ENCODE assay signal across 32 cellular contexts in the genomic region with DNA sequence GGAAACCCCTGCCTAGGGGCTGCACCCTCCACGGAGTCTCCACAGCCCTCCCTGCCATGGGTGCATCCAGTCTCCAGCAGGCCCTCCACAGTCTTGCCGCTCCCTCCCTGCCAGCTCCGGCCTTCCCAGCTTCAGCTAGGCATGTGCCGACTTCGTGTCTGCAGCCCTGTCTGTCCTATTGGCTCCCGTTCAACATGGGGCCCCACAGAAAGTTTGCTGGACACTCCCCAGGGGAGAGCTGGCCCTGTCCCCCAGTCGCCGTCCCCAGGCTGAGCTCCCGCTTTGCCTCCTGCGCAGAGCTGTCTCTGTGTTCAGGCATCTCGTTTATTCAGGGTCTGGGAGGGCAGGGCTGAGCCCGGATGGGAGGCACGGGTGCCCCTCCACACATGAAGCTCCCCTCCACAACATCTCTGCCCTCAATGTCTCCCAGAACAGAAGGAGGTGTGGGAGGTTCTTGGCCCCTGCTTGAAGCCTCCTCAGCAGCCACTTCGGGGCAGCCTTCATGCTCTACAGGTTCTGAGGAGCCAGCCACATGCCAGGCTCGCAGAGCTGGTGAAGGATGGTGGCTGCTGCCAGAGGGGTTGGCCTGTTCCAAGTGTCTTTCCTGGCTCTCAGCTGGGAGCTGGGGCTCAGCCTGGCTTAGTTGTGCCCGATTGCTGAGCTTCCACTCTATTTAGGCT.
DNase-seq lines count a peak whose midpoint lies in the region; ATAC-seq, FAIRE-seq and TF ChIP-seq lines count a peak whose summit lies in the region.
"Had no signal": no experiment of that assay in that cellular context is flagged by ENCODE, and none has a peak within 500 bp of the region (broad histone marks: within the 10 kb centered on the region; RNA-seq: fewer than 3 reads in every experiment).

No MANE protein-coding gene starts in this region.

- H3K9me3 ChIP-seq in IMR-90 (ENCODE audit: control insufficient read depth, insufficient read depth, low read length) (no peaks in the 10 kb centered on the region), H1 (ENCODE audit: insufficient read depth in 2 of 2, low read depth in 1 of 2, low read length in 1 of 2) (no peaks in the 10 kb centered on the region)
- H3K9me3 ChIP-seq: breast epithelium, esophagus muscularis mucosa, heart right ventricle, right lobe of liver, SJSA1, thoracic aorta, vagina had no signal

- no peak overlapping the region for H3K23ac ChIP-seq in IMR-90 (ENCODE audit: low read depth, low read length)
- no peak overlapping the region for H3K23ac ChIP-seq in H1 (ENCODE audit: insufficient read length)

- TF ChIP-seq EP300 in H1 (IDR thresholded peaks at IDR 0.05; ENCODE audit: borderline replicate concordance in 1 of 2, low read depth in 2 of 2, low read length in 2 of 2) = no peak

- POLR2A ChIA-PET in IMR-90 (lab: Charles Lee; ENCODE audit: unreplicated experiment) (no interaction called here), H1 (lab: Charles Lee; ENCODE audit: partially characterized antibody) (no interaction called here)

- no peak overlapping the region for H2AK9ac ChIP-seq in IMR-90 (replicated peaks; ENCODE audit: low read depth, low read length, poor library complexity)

- H3K27ac ChIP-seq in IMR-90 (ENCODE audit: insufficient read depth, low read length) (no peak overlapping the region), H1 (ENCODE audit: low read depth, low read length) (no peak overlapping the region)
- H3K27ac ChIP-seq: breast epithelium, esophagus muscularis mucosa, foreskin keratinocyte, heart right ventricle, right lobe of liver, SJSA1, thoracic aorta, vagina had no signal

- no peaks in the 10 kb centered on the region for H3K4me1 Mint-ChIP-seq in Calu3 (ENCODE audit: low read depth, unreplicated experiment)
- H3K4me1 Mint-ChIP-seq: activated CD4-positive, alpha-beta memory T cell treated with anti-CD3 and anti-CD28 coated beads, Interleukin-2, amount 10 ng/mL, durations not matched to agents 7 days and 5 days; activated T-helper 17 cell treated with anti-CD3 and anti-CD28 coated beads, Interleukin-2, amount 50 U/mL, for 72 hours; CD4-positive, alpha-beta memory T cell had no signal

- TF ChIP-seq RAD21 in IMR-90 (IDR thresholded peaks at IDR 0.05; ENCODE audit: low read length) (no peak), H1 (IDR thresholded peaks at IDR 0.05 in 1 of 2, conservative IDR thresholded peaks at IDR 0.05 in 1 of 2; ENCODE audit: low read depth in 2 of 2, low read length in 2 of 2) (no peak)

- H2AK5ac ChIP-seq in IMR-90 (ENCODE audit: low read depth, low read length) (no peak overlapping the region), H1 (ENCODE audit: low read depth, low read length) (no peak overlapping the region)

- no peaks in the 10 kb centered on the region for H3K23me2 ChIP-seq in H1 (ENCODE audit: low read depth, low read length)

- H2AFZ ChIP-seq in IMR-90 (replicated peaks; ENCODE audit: low read length, poor library complexity) (peak overlapping the region; percentile 23), H1 (ENCODE audit: low read length) (0 out of 2 replicates have a peak overlapping the region, but pooled peaks have one; percentile 48)

- H3K27me3 Mint-ChIP-seq in Calu3 (ENCODE audit: unreplicated experiment) = no peaks in the 10 kb centered on the region
- H3K27me3 Mint-ChIP-seq: activated CD4-positive, alpha-beta memory T cell treated with anti-CD3 and anti-CD28 coated beads, Interleukin-2, amount 10 ng/mL, durations not matched to agents 7 days and 5 days had no signal

- H4K91ac ChIP-seq in IMR-90 (ENCODE audit: insufficient read depth, low read depth, low read length) = no peak overlapping the region
- no peak overlapping the region for H4K91ac ChIP-seq in H1 (replicated peaks; ENCODE audit: insufficient read length, low read length)

- no peak for TF ChIP-seq CTCF in IMR-90 (conservative IDR thresholded peaks at IDR 0.05; ENCODE audit: low read depth, low read length)
- TF ChIP-seq CTCF in H1 (IDR thresholded peaks at IDR 0.05; ENCODE audit: control extremely low read depth in 1 of 3, insufficient read depth in 1 of 3, low read depth in 1 of 3, low read length in 3 of 3) = no peak
- TF ChIP-seq CTCF in Calu3 (IDR thresholded peaks at IDR 0.05; ENCODE audit: unreplicated experiment) = no peak

- intact Hi-C loops in left ventricle myocardium superior (cut with micrococcal nuclease) = no loop called here
- intact Hi-C loops in Right ventricle myocardium superior (cut with DNase I) = no loop called here
- intact Hi-C loops in IMR-90 (cut with micrococcal nuclease) = no loop called here
- intact Hi-C loops in Calu3 (cut with micrococcal nuclease; ENCODE audit: unreplicated experiment) = no loop called here

- no peak overlapping the region for H4K5ac ChIP-seq in IMR-90 (ENCODE audit: low read depth, low read length)
- H4K5ac ChIP-seq in H1 (ENCODE audit: insufficient read length, low read depth, low read length) = no peak overlapping the region

- no peaks in the 10 kb centered on the region for H3K4me1 ChIP-seq in IMR-90 (ENCODE audit: control insufficient read depth, insufficient read depth, low read length)
- H3K4me1 ChIP-seq in H1 (replicated peaks in 1 of 4; ENCODE audit: control insufficient read depth in 3 of 4, insufficient read depth in 4 of 4, low read length in 3 of 4) = peaks cover 0 to 29% (median 19%) of the 10 kb centered on the region in 4 experiments; a peak in 6 of 7 replicates
- H3K4me1 ChIP-seq: breast epithelium, esophagus muscularis mucosa, foreskin keratinocyte, right lobe of liver, SJSA1, vagina had no signal

- no peaks in the 10 kb centered on the region for H3K36me3 Mint-ChIP-seq in Calu3 (ENCODE audit: insufficient read depth, unreplicated experiment)
- H3K36me3 Mint-ChIP-seq: CD4-positive, alpha-beta memory T cell; stimulated activated memory B cell treated with anti-CD40 and anti-IgM and Interleukin-4, amounts not matched to agents 10 μg/mL and 1 μg/mL and 100 μg/mL, for 72 hours had no signal

- H3K27me3 ChIP-seq in IMR-90 (ENCODE audit: control insufficient read depth, insufficient read depth, low read length) = peaks cover 44% of the 10 kb centered on the region; the same call in 1 of the 2 replicates
- peaks cover 0 to 10% (median 5%) of the 10 kb centered on the region in 4 experiments; a peak in 3 of 7 replicates for H3K27me3 ChIP-seq in H1 (replicated peaks in 1 of 4; ENCODE audit: control insufficient read depth in 3 of 4, extremely low read depth in 1 of 4, insufficient read depth in 3 of 4, low read length in 3 of 4)
- H3K27me3 ChIP-seq: right lobe of liver, vagina had no signal

- H3K36me3 ChIP-seq in IMR-90 (ENCODE audit: control insufficient read depth, insufficient read depth, low read length) (no peaks in the 10 kb centered on the region), H1 (ENCODE audit: control insufficient read depth in 2 of 4, insufficient read depth in 4 of 4, low read length in 3 of 4) (no peaks in the 10 kb centered on the region)
- H3K36me3 ChIP-seq: breast epithelium, esophagus muscularis mucosa, heart right ventricle, right lobe of liver, SJSA1, thoracic aorta, vagina had no signal

- in situ Hi-C loops in IMR-90 (cut with MboI; ENCODE audit: low sequenced_read_pairs) = loop anchor here (25.0 kb wide), 1 partner anchor 1798 kb away; a partner anchor contains a TSS

- H2BK5ac ChIP-seq in IMR-90 (ENCODE audit: low read depth, low read length, poor library complexity, severe bottlenecking) (no peak overlapping the region), H1 (ENCODE audit: low read depth, low read length) (no peak overlapping the region)

- ATAC-seq in left ventricle myocardium superior (peak; percentile 19), Right ventricle myocardium superior (ENCODE audit: poor library complexity) (no peak), IMR-90 (ENCODE audit: low read depth) (no peak), GM18867 (IDR thresholded peaks at IDR 0.05; ENCODE audit: unreplicated experiment) (no peak)
- ATAC-seq: activated T-helper 17 cell treated with anti-CD3 and anti-CD28 coated beads, Interleukin-2, amount 50 U/mL, for 72 hours; foreskin keratinocyte had no signal

- BruUV-seq in IMR-90 (replicated peaks; lab: Mats Ljungman, UMichigan) = no TSS peak
- no TSS peak for BruUV-seq in Calu3 (replicated peaks; lab: Mats Ljungman, UMichigan)

- no peak overlapping the region for H2BK12ac ChIP-seq in H1 (ENCODE audit: low read depth, low read length)

- no peak overlapping the region for H3K56ac ChIP-seq in IMR-90 (ENCODE audit: extremely low read depth, insufficient read depth, low read length)
- no peak overlapping the region for H3K56ac ChIP-seq in H1 (replicated peaks; ENCODE audit: insufficient read length, low read depth, low read length)

- H3K18ac ChIP-seq in IMR-90 (ENCODE audit: low read depth, low read length) = no peak overlapping the region
- H3K18ac ChIP-seq in H1 (ENCODE audit: extremely low read depth, low read length) = no peak overlapping the region

- H3K14ac ChIP-seq in IMR-90 (replicated peaks; ENCODE audit: low read depth, low read length) (no peak overlapping the region), H1 (ENCODE audit: insufficient read length) (no peak overlapping the region)

- H2BK120ac ChIP-seq in IMR-90 (ENCODE audit: low read depth, low read length) (no peak overlapping the region), H1 (replicated peaks; ENCODE audit: low read depth, low read length) (no peak overlapping the region)

- TF ChIP-seq POLR2A in IMR-90 (IDR thresholded peaks at IDR 0.05; ENCODE audit: low read depth, low read length) (no peak), H1 (IDR thresholded peaks at IDR 0.05; ENCODE audit: control extremely low read depth in 1 of 2, low read depth in 2 of 2, low read length in 2 of 2) (no peak)

- H3K79me1 ChIP-seq in IMR-90 (ENCODE audit: low read depth in 1 of 2, low read length in 2 of 2) = no peaks in the 10 kb centered on the region
- no peaks in the 10 kb centered on the region for H3K79me1 ChIP-seq in H1 (ENCODE audit: low read depth, low read length)

- peaks cover 6% of the 10 kb centered on the region for H3K9me3 Mint-ChIP-seq in Calu3 (ENCODE audit: low read depth, unreplicated experiment)
- H3K9me3 Mint-ChIP-seq: activated CD4-positive, alpha-beta memory T cell treated with anti-CD3 and anti-CD28 coated beads, Interleukin-2, amount 10 ng/mL, durations not matched to agents 7 days and 5 days; activated T-helper 17 cell treated with anti-CD3 and anti-CD28 coated beads, Interleukin-2, amount 50 U/mL, for 72 hours; CD4-positive, alpha-beta memory T cell; stimulated activated memory B cell treated with anti-CD40 and anti-IgM and Interleukin-4, amounts not matched to agents 10 μg/mL and 1 μg/mL and 100 μg/mL, for 72 hours had no signal

- H3K4me3 Mint-ChIP-seq in Calu3 (ENCODE audit: low read depth, unreplicated experiment) = no peak overlapping the region
- H3K4me3 Mint-ChIP-seq: activated CD4-positive, alpha-beta memory T cell treated with anti-CD3 and anti-CD28 coated beads, Interleukin-2, amount 10 ng/mL, durations not matched to agents 7 days and 5 days; activated T-helper 17 cell treated with anti-CD3 and anti-CD28 coated beads, Interleukin-2, amount 50 U/mL, for 72 hours; CD4-positive, alpha-beta memory T cell; stimulated activated memory B cell treated with anti-CD40 and anti-IgM and Interleukin-4, amounts not matched to agents 10 μg/mL and 1 μg/mL and 100 μg/mL, for 72 hours had no signal

- H3K79me2 ChIP-seq in H1 (ENCODE audit: control insufficient read depth in 1 of 2, insufficient read depth in 2 of 2, low read length in 2 of 2) = no peaks in the 10 kb centered on the region

- FAIRE-seq in H1 (lab: Jason Lieb, UNC) = no peak

- H4K20me1 ChIP-seq in IMR-90 (ENCODE audit: insufficient read depth, low read length) (no peaks in the 10 kb centered on the region), H1 (replicated peaks in 1 of 2; ENCODE audit: control insufficient read depth in 1 of 2, insufficient read depth in 2 of 2, low read length in 2 of 2) (no peaks in the 10 kb centered on the region)

- H3K27ac Mint-ChIP-seq in Calu3 (ENCODE audit: unreplicated experiment) = no peak overlapping the region
- H3K27ac Mint-ChIP-seq: activated CD4-positive, alpha-beta memory T cell treated with anti-CD3 and anti-CD28 coated beads, Interleukin-2, amount 10 ng/mL, durations not matched to agents 7 days and 5 days; activated T-helper 17 cell treated with anti-CD3 and anti-CD28 coated beads, Interleukin-2, amount 50 U/mL, for 72 hours; CD4-positive, alpha-beta memory T cell; stimulated activated memory B cell treated with anti-CD40 and anti-IgM and Interleukin-4, amounts not matched to agents 10 μg/mL and 1 μg/mL and 100 μg/mL, for 72 hours had no signal

- CTCF ChIA-PET in IMR-90 (lab: Yijun Ruan, JAX) (no interaction called here), H1 (lab: Charles Lee; ENCODE audit: partially characterized antibody) (interaction anchor here (0.6 to 3.8 kb wide), 12 partner anchors 9 to 608 kb away, joined by 3 to 15 read pairs (median 4); no protein-coding TSS in a partner anchor), Calu3 (lab: Charles Lee) (no interaction called here)

- H3K4ac ChIP-seq in IMR-90 (ENCODE audit: low read depth, low read length) (no peak overlapping the region), H1 (replicated peaks; ENCODE audit: insufficient read length, low read depth, low read length) (no peak overlapping the region)

- no peaks in the 10 kb centered on the region for H3K9me1 ChIP-seq in IMR-90 (ENCODE audit: insufficient read depth, low read length)

- DNase-seq in left ventricle myocardium superior = no peak
- no peak for DNase-seq in Right ventricle myocardium superior
- DNase-seq in IMR-90 = no peak
- no peak for DNase-seq in H1 (ENCODE audit: low read depth in 1 of 2, low spot score in 2 of 2)
- no peak for DNase-seq in mucosa of gallbladder (ENCODE audit: low spot score)
- DNase-seq in activated CD4-positive, CD25-positive, alpha-beta regulatory T cell treated with anti-CD3 and anti-CD28 coated beads, Interleukin-2, amount 50 U/mL, for 72 hours = no peak
- DNase-seq in Calu3 = no peak
- DNase-seq: activated CD4-positive, alpha-beta memory T cell treated with anti-CD3 and anti-CD28 coated beads, Interleukin-2, amount 10 ng/mL, durations not matched to agents 7 days and 5 days; activated CD8-positive, alpha-beta memory T cell treated with anti-CD3 and anti-CD28 coated beads, Interleukin-2, amount 50 U/mL, for 48 hours; activated naive CD4-positive, alpha-beta T cell treated with anti-CD3 and anti-CD28 coated beads, Interleukin-2, amount 50 U/mL, for 16 hours; amygdala; CD4-positive, alpha-beta memory T cell; DMS 273 treated with DMSO at 0.1 percent for 48 hours; foreskin keratinocyte; heart right ventricle; Kasumi-1; kidney glomerular epithelial cell; MV-4-11; NCI-H1436 treated with DMSO at 0.1 percent for 48 hours; NCI-H2171; NCI-H526 treated with DMSO at 0.1 percent for 48 hours; right lobe of liver; stimulated activated CD4-positive, alpha-beta T cell treated with anti-CD3 and anti-CD28 coated beads, Interleukin-4, amount 100 ng/mL, for 4 hours; T-helper 1 cell had no signal

- H4K8ac ChIP-seq in IMR-90 (ENCODE audit: low read depth in 2 of 2, low read length in 2 of 2) = no peak overlapping the region
- H4K8ac ChIP-seq in H1 (ENCODE audit: extremely low read depth, insufficient read depth, low read length) = peak overlapping the region; percentile 63

- no peak overlapping the region for H2BK20ac ChIP-seq in IMR-90 (ENCODE audit: low read depth, low read length)
- H2BK20ac ChIP-seq in H1 (ENCODE audit: low read length) = no peak overlapping the region

- H3K4me3 ChIP-seq in IMR-90 (ENCODE audit: insufficient read depth, low read depth, low read length) (no peak overlapping the region), H1 (ENCODE audit: extremely low read depth in 1 of 4, insufficient read depth in 2 of 4, low read depth in 3 of 4, low read length in 4 of 4) (no peak overlapping the region)
- H3K4me3 ChIP-seq: breast epithelium, esophagus muscularis mucosa, heart right ventricle, right lobe of liver, SJSA1, thoracic aorta, vagina had no signal

- H3K4me2 ChIP-seq in IMR-90 (ENCODE audit: low read depth, low read length) (no peak overlapping the region), H1 (ENCODE audit: insufficient read depth in 1 of 2, low read depth in 2 of 2, low read length in 2 of 2) (no peak overlapping the region)

- dilution Hi-C loops in IMR-90 (cut with HindIII; ENCODE audit: low sequenced_read_pairs, unreplicated experiment) = no loop called here

- 14% methylated on average over 7 of the region's 16 CpGs; no CpG with 5 or more reads in 1 of the 2 experiments for WGBS in IMR-90 (ENCODE audit: extremely low coverage in 2 of 2, insufficient read length in 1 of 2), 2 experiments
- WGBS in H1 (ENCODE audit: extremely low coverage in 1 of 2, insufficient coverage in 1 of 2, insufficient read length in 1 of 2, insufficient replicate concordance in 2 of 2, low coverage in 1 of 2, low lambda C conversion rate in 2 of 2, missing lambda C conversion rate in 1 of 2), 2 experiments = 86% methylated on average over 16 of the region's 16 CpGs; no CpG with 5 or more reads in 1 of the 2 experiments

- no peak overlapping the region for H2BK15ac ChIP-seq in IMR-90 (ENCODE audit: low read depth, low read length)
- H2BK15ac ChIP-seq in H1 (ENCODE audit: low read length) = peak overlapping the region; percentile 81

- H3K9ac ChIP-seq in IMR-90 (ENCODE audit: low read depth, low read length) (no peak overlapping the region), H1 (replicated peaks in 1 of 4; ENCODE audit: extremely low read depth in 1 of 4, low read depth in 3 of 4, low read length in 3 of 4) (no peak overlapping the region)
